In the genomic region with DNA sequence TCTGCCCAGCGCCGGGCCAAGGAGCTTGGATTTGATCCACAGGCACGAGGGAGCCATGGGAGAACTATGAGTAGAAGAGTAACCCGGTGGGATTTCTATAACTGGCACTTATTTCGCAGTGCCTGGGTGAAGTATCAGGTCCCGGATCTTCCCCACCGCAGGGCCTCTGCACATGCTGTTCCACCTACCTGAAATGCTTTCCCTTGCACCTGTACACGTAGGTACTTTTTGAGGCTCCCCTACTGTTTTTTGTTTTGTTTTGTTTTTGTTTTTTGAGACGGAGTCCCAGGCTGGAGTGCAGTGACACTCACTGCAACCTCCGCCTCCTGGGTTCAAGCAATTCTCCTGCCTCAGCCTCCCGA, we compare ENCODE assay signal across 2 cellular contexts.
TF ChIP-seq lines count a peak whose summit lies in the region.

No MANE protein-coding gene starts in this region.

TF ChIP-seq in IMR-90, 13 proteins besides CTCF, POLR2A, EP300 and RAD21 (continued from another document):
- TF ChIP-seq MAFK (IDR thresholded peaks at IDR 0.05; ENCODE audit: low read depth, low read length) (no peak), SMC3 (IDR thresholded peaks at IDR 0.05; ENCODE audit: low read depth, low read length) (no peak), NFE2L2 (IDR thresholded peaks at IDR 0.05; ENCODE audit: low read depth, low read length) (no peak), RCOR1 (IDR thresholded peaks at IDR 0.05; ENCODE audit: insufficient replicate concordance, low read length) (no peak), MXI1 (IDR thresholded peaks at IDR 0.05; ENCODE audit: borderline replicate concordance, low read depth, low read length) (no peak), MAZ (IDR thresholded peaks at IDR 0.05; ENCODE audit: borderline replicate concordance, low read depth, low read length) (no peak), CHD1 (IDR thresholded peaks at IDR 0.05; ENCODE audit: low read depth, low read length) (no peak), FOS (IDR thresholded peaks at IDR 0.05; ENCODE audit: low read depth, low read length) (no peak), CEBPB (IDR thresholded peaks at IDR 0.05; ENCODE audit: low read depth, low read length) (no peak), RFX5 (IDR thresholded peaks at IDR 0.05; ENCODE audit: low read depth, low read length) (no peak)
- TF ChIP-seq, protein P1, sequence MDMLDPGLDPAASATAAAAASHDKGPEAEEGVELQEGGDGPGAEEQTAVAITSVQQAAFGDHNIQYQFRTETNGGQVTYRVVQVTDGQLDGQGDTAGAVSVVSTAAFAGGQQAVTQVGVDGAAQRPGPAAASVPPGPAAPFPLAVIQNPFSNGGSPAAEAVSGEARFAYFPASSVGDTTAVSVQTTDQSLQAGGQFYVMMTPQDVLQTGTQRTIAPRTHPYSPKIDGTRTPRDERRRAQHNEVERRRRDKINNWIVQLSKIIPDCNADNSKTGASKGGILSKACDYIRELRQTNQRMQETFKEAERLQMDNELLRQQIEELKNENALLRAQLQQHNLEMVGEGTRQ (IDR thresholded peaks at IDR 0.05; ENCODE audit: low read depth, low read length) = no peak
- TF ChIP-seq, protein P2, sequence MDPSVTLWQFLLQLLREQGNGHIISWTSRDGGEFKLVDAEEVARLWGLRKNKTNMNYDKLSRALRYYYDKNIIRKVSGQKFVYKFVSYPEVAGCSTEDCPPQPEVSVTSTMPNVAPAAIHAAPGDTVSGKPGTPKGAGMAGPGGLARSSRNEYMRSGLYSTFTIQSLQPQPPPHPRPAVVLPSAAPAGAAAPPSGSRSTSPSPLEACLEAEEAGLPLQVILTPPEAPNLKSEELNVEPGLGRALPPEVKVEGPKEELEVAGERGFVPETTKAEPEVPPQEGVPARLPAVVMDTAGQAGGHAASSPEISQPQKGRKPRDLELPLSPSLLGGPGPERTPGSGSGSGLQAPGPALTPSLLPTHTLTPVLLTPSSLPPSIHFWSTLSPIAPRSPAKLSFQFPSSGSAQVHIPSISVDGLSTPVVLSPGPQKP (IDR thresholded peaks at IDR 0.05; ENCODE audit: borderline replicate concordance, low read depth, low read length) = no peak

TF ChIP-seq in neural cell, 6 proteins besides CTCF, POLR2A, EP300 and RAD21:
- no peak for TF ChIP-seq POLR2AphosphoS5 (IDR thresholded peaks at IDR 0.05)
- no peak for TF ChIP-seq MXI1 (conservative IDR thresholded peaks at IDR 0.05; ENCODE audit: poor library complexity, severe bottlenecking)
- TF ChIP-seq SMC3 (conservative IDR thresholded peaks at IDR 0.05; ENCODE audit: poor library complexity) = no peak
